Comparison of ENCODE assay signal across 9 cellular contexts in genomic region chr5:138468133-138468965, GRCh38. TPM values are rescaled to one million over a fixed set of nuclear protein-coding genes. Genes with fewer than 3 reads are reported as not detected.
DNase-seq lines count a peak whose midpoint lies in the region; ATAC-seq and TF ChIP-seq lines count a peak whose summit lies in the region.
"Had no signal": no experiment of that assay in that cellular context is flagged by ENCODE, and none has a peak within 500 bp of the region (broad histone marks: within the 10 kb centered on the region; RNA-seq: fewer than 3 reads in every experiment).

No MANE protein-coding gene starts in this region.

- peak overlapping the region; percentile 76 for H3K4me3 ChIP-seq in skeletal muscle cell (ENCODE audit: low read depth, low read length)

- ATAC-seq in HG02623 (IDR thresholded peaks at IDR 0.05; ENCODE audit: unreplicated experiment) (no peak), GM21529 (IDR thresholded peaks at IDR 0.05; ENCODE audit: unreplicated experiment) (no peak), GM19035 (IDR thresholded peaks at IDR 0.05; ENCODE audit: unreplicated experiment) (no peak)

- peaks cover 27% of the 10 kb centered on the region for H3K27me3 Mint-ChIP-seq in endothelial cell (ENCODE audit: unreplicated experiment)

- H3K4me1 Mint-ChIP-seq in endothelial cell (ENCODE audit: unreplicated experiment): peaks cover 2% of the 10 kb centered on the region

- DNase-seq in GM04504 (ENCODE audit: low read depth): peak; percentile 30
- DNase-seq in SKM-1 (lab: John Stamatoyannopoulos, UW; ENCODE audit: unreplicated experiment): peak; percentile 65
- no peak for DNase-seq in endothelial cell (ENCODE audit: low spot score)
- DNase-seq in skeletal muscle cell (ENCODE audit: low read depth): no peak
- no peak for DNase-seq in cerebellum (ENCODE audit: low spot score)
- DNase-seq: NCI-H226 had no signal

- H3K4me3 Mint-ChIP-seq in endothelial cell (ENCODE audit: unreplicated experiment): peak overlapping the region; percentile 34

- H3K9me3 Mint-ChIP-seq in endothelial cell (ENCODE audit: unreplicated experiment): peaks cover 4% of the 10 kb centered on the region

- H3K36me3 Mint-ChIP-seq in endothelial cell (ENCODE audit: low read depth, unreplicated experiment): peaks cover 6% of the 10 kb centered on the region

- H3K27ac Mint-ChIP-seq in endothelial cell (ENCODE audit: unreplicated experiment): no peak overlapping the region

- no peak for TF ChIP-seq CTCF in endothelial cell (IDR thresholded peaks at IDR 0.05; ENCODE audit: unreplicated experiment)

RNA-seq across cellular contexts. Expression of gene EGR1, which starts 3.1 kb away (rescaled TPM):
- total RNA-seq in endothelial cell (ENCODE audit: unreplicated experiment): 2.1 TPM
- 1.9 TPM for total RNA-seq in cerebellum

RNA-seq across cellular contexts. Expression of gene REEP2, which starts 29.5 kb away (rescaled TPM):
- total RNA-seq in endothelial cell (ENCODE audit: unreplicated experiment) (72.8 TPM), cerebellum (40.3 TPM)

Comparison
In these comparisons a context has a peak if more than half of its experiments do, and no peak if none do; other contexts are left out.
1. DNase-seq: peak in GM04504 (single experiment) and SKM-1 (single experiment); none in endothelial cell (single experiment), skeletal muscle cell (single experiment) and cerebellum (single experiment).